Comparison of ENCODE assay signal across 19 cellular contexts in genomic region chr2:176678571-176678970, GRCh38.
"Had no signal": no experiment of that assay in that cellular context is flagged by ENCODE, and none has a peak within 500 bp of the region (broad histone marks: within the 10 kb centered on the region; RNA-seq: fewer than 3 reads in every experiment).

No MANE protein-coding gene starts in this region.

- FAIRE-seq: RCC 7860 had no signal

- ATAC-seq: SK-N-SH treated with all-trans-retinoic acid at 6 μM for 48 hours, T-helper 17 cell had no signal

- DNase-seq: KBM-7, MM.1S, NCI-H1105, NCI-H1417, NCI-H1436 treated with DMSO at 0.1 percent for 48 hours, NCI-H1694, NCI-H187 treated with DMSO at 0.1 percent for 48 hours, NCI-H2029 treated with DMSO at 0.1 percent for 48 hours, NCI-H2171 treated with DMSO at 0.1 percent for 48 hours, NCI-H345, NCI-H446 treated with DMSO at 0.1 percent for 48 hours, NCI-H526, NCI-H748 treated with DMSO at 0.1 percent for 48 hours, Right ventricle myocardium superior, RPMI8226, T-helper 1 cell, T-helper 17 cell had no signal
